1 cellular context compared by ENCODE assay signal in genomic region chr19:51441410-51442390, GRCh38.
TF ChIP-seq lines count a peak whose summit lies in the region.

No MANE protein-coding gene starts in this region.

TF ChIP-seq in K562, 482 proteins besides CTCF, POLR2A, EP300 and RAD21 (continued from another document and continues in another):
- TF ChIP-seq MNT (conservative IDR thresholded peaks at IDR 0.05), result peak; percentile 67 to 82
- TF ChIP-seq NEUROD1 (IDR thresholded peaks at IDR 0.05; ENCODE audit: borderline replicate concordance, low read depth, low read length, partially characterized antibody), result peak; percentile 49
- no peak for TF ChIP-seq HMG20A (CRISPR knock-in tag; conservative IDR thresholded peaks at IDR 0.05)
- no peak for TF ChIP-seq ZNF398 (CRISPR knock-in tag; IDR thresholded peaks at IDR 0.05)
- TF ChIP-seq TFAP4 (CRISPR knock-in tag; IDR thresholded peaks at IDR 0.05; ENCODE audit: borderline replicate concordance), result peak; percentile 88
- TF ChIP-seq RFX5 (IDR thresholded peaks at IDR 0.05; ENCODE audit: low read depth, low read length), result no peak
- TF ChIP-seq KLF1 (tag; IDR thresholded peaks at IDR 0.05), result peak; percentile 91
- TF ChIP-seq BHLHE40 (IDR thresholded peaks at IDR 0.05; ENCODE audit: low read length), result peak; percentile 73
- no peak for TF ChIP-seq ZNF668 (CRISPR knock-in tag; IDR thresholded peaks at IDR 0.05)
- TF ChIP-seq KDM2B (CRISPR knock-in tag; IDR thresholded peaks at IDR 0.05), result no peak
- no peak for TF ChIP-seq ZNF699 (CRISPR knock-in tag; IDR thresholded peaks at IDR 0.05; ENCODE audit: insufficient replicate concordance)
- TF ChIP-seq ZNF592 (IDR thresholded peaks at IDR 0.05), result no peak
- TF ChIP-seq SOX6 (IDR thresholded peaks at IDR 0.05), result no peak
- no peak for TF ChIP-seq GMEB1 (CRISPR knock-in tag; IDR thresholded peaks at IDR 0.05)
- TF ChIP-seq E2F6 (IDR thresholded peaks at IDR 0.05; ENCODE audit: borderline replicate concordance in 1 of 2, extremely low read depth in 1 of 2, insufficient read depth in 1 of 2, insufficient read length in 1 of 2, low read depth in 1 of 2, low read length in 1 of 2, poor library complexity in 1 of 2, severe bottlenecking in 1 of 2), result peak; percentile 21 to 43
- no peak for TF ChIP-seq HMBOX1 (IDR thresholded peaks at IDR 0.05)
- TF ChIP-seq ZKSCAN8 (CRISPR knock-in tag; IDR thresholded peaks at IDR 0.05), result no peak
- TF ChIP-seq RBM15 (IDR thresholded peaks at IDR 0.05; ENCODE audit: insufficient read depth, low read length), result no peak
- peak; percentile 19 for TF ChIP-seq MAFK (IDR thresholded peaks at IDR 0.05; ENCODE audit: low read length)
- no peak for TF ChIP-seq HINFP (tag; conservative IDR thresholded peaks at IDR 0.05; ENCODE audit: low read depth)
- no peak for TF ChIP-seq BRCA1 (IDR thresholded peaks at IDR 0.05)
- no peak for TF ChIP-seq BRCA1 (CRISPR knock-in tag; IDR thresholded peaks at IDR 0.05)
- no peak for TF ChIP-seq ZC3H11A (IDR thresholded peaks at IDR 0.05; ENCODE audit: low read depth, low read length)
- 0 out of 2 replicates have a peak, but pooled peaks have one; percentile 5 for TF ChIP-seq RBFOX2 (IDR thresholded peaks at IDR 0.05; ENCODE audit: low read depth, low read length)
- TF ChIP-seq BCLAF1 (IDR thresholded peaks at IDR 0.05; ENCODE audit: borderline replicate concordance in 1 of 2, control insufficient read depth in 1 of 2, low read depth in 2 of 2, low read length in 1 of 2), result no peak
- no peak for TF ChIP-seq CBFA2T3 (IDR thresholded peaks at IDR 0.05)
- TF ChIP-seq CCNT2 (IDR thresholded peaks at IDR 0.05; ENCODE audit: borderline replicate concordance, extremely low read depth, insufficient read length, low read depth, low read length), result peak; percentile 22
- peak; percentile 59; the same call in 1 of the 2 replicates for TF ChIP-seq BACH1 (tag; IDR thresholded peaks at IDR 0.05)
- 0 out of 2 replicates have a peak, but pooled peaks have one; percentile 2 for TF ChIP-seq SMC3 (conservative IDR thresholded peaks at IDR 0.05; ENCODE audit: insufficient read depth, low read depth, low read length)
- no peak for TF ChIP-seq SIX5 (IDR thresholded peaks at IDR 0.05; ENCODE audit: borderline replicate concordance in 1 of 2, insufficient read depth in 1 of 2, low read depth in 1 of 2, low read length in 2 of 2)
- no peak for TF ChIP-seq KLF16 (IDR thresholded peaks at IDR 0.05)
- TF ChIP-seq MLLT1 (IDR thresholded peaks at IDR 0.05), result 0 out of 4 replicates have a peak, but pooled peaks of 1 of the 2 experiments have one; percentile 7
- TF ChIP-seq ZKSCAN3 (CRISPR knock-in tag; IDR thresholded peaks at IDR 0.05), result no peak
- peak in 1 of 2 experiments; percentile 50; a peak in 1 of 4 replicates for TF ChIP-seq SIN3A (IDR thresholded peaks at IDR 0.05; ENCODE audit: borderline replicate concordance in 2 of 2, control insufficient read depth in 1 of 2, low read depth in 2 of 2, low read length in 2 of 2)
- no peak for TF ChIP-seq IFI16 (CRISPR knock-in tag; IDR thresholded peaks at IDR 0.05)
- TF ChIP-seq ESRRA (IDR thresholded peaks at IDR 0.05; ENCODE audit: borderline replicate concordance, low read depth), result peak; percentile 99
- peak; percentile 60 for TF ChIP-seq KDM5B (IDR thresholded peaks at IDR 0.05; ENCODE audit: insufficient replicate concordance, low read depth, low read length)
- 0 out of 2 replicates have a peak, but pooled peaks have one; percentile 21 for TF ChIP-seq NFATC3 (IDR thresholded peaks at IDR 0.05)
